Comparison of ENCODE assay signal across 20 cellular contexts in the genomic region with DNA sequence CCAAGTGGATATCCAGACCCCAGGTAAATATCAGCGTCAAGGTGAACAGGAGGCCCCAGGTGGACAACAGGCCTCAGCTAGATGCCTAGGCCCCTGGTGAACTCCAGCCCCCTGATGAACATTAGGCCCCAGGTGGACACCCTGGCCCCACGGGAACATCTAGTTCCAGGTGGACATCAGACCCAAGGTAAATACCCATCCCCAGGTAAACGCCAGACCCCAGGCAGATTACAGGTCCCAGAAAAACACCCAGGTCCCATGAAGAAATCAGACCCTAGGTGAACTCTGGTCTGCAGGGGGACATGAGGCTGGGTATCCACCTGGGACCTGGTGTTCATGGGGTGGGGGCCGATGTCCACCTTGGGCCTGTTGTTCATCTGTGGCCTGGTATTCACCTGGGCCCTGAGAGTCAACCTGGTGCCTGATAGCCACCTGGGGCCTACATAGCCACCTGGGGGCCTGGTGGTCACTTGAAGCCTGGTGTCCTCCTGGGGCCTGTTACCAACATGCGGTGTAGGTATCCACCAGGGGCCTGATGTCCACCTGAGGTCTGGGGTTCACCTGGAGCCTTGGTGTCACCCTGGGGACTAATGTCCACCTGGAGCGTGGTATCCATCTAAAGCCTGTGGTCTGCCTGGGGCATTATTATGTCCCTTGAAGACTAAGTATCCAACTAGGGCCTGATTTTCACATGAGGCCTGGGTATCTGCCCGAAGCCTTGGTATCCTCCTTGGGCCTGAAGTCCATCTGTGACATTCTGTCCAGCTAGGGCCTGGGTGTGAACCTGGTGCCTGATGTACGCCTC. TPM values are rescaled to one million over a fixed set of nuclear protein-coding genes. Genes with fewer than 3 reads are reported as not detected.
DNase-seq lines count a peak whose midpoint lies in the region; ATAC-seq, FAIRE-seq and TF ChIP-seq lines count a peak whose summit lies in the region.
"Had no signal": no experiment of that assay in that cellular context is flagged by ENCODE, and none has a peak within 500 bp of the region (broad histone marks: within the 10 kb centered on the region; RNA-seq: fewer than 3 reads in every experiment).

No MANE protein-coding gene starts in this region.

- H3K36me3 Mint-ChIP-seq in endodermal cell (ENCODE audit: low read depth), result no peaks in the 10 kb centered on the region
- peaks cover 5% of the 10 kb centered on the region for H3K36me3 Mint-ChIP-seq in effector memory CD8-positive, alpha-beta T cell (ENCODE audit: insufficient read depth)
- H3K36me3 Mint-ChIP-seq in activated CD8-positive, alpha-beta T cell treated with anti-CD3 and anti-CD28 coated beads for 36 hours (ENCODE audit: low read depth), result no peaks in the 10 kb centered on the region
- H3K36me3 Mint-ChIP-seq: CD4-positive, alpha-beta memory T cell had no signal

- H4K20me1 ChIP-seq in K562 (replicated peaks; ENCODE audit: control insufficient read depth, insufficient read depth, low read length), result no peaks in the 10 kb centered on the region

- H3K9me3 Mint-ChIP-seq in endodermal cell, result no peaks in the 10 kb centered on the region
- no peaks in the 10 kb centered on the region for H3K9me3 Mint-ChIP-seq in effector memory CD8-positive, alpha-beta T cell
- H3K9me3 Mint-ChIP-seq in activated CD8-positive, alpha-beta T cell treated with anti-CD3 and anti-CD28 coated beads for 36 hours, result no peaks in the 10 kb centered on the region
- H3K9me3 Mint-ChIP-seq: CD4-positive, alpha-beta memory T cell had no signal

- H3K27me3 ChIP-seq in K562 (ENCODE audit: control insufficient read depth in 2 of 2, insufficient read depth in 2 of 2, low read length in 2 of 2) (peaks cover 6 to 8% of the 10 kb centered on the region in 2 experiments; a peak in 2 of 5 replicates), endodermal cell (ENCODE audit: control insufficient read depth, insufficient read depth, low read length, poor library complexity, severe bottlenecking) (peaks cover 13% of the 10 kb centered on the region), neuronal stem cell (ENCODE audit: control insufficient read depth in 3 of 3, insufficient read depth in 3 of 3, low read depth in 1 of 3, low read length in 3 of 3) (peaks cover 0 to 4% (median 0%) of the 10 kb centered on the region in 3 experiments), trophoblast cell (ENCODE audit: insufficient read depth, low read length) (no peaks in the 10 kb centered on the region)

- H3K27me3 Mint-ChIP-seq in endodermal cell (ENCODE audit: insufficient read depth), result peaks cover 4% of the 10 kb centered on the region
- peaks cover 0 to 5% of the 10 kb centered on the region in 2 donors for H3K27me3 Mint-ChIP-seq in effector memory CD8-positive, alpha-beta T cell
- no peaks in the 10 kb centered on the region for H3K27me3 Mint-ChIP-seq in activated CD8-positive, alpha-beta T cell treated with anti-CD3 and anti-CD28 coated beads for 36 hours

- H3K9ac ChIP-seq in K562 (ENCODE audit: insufficient read depth in 1 of 2, low read depth in 2 of 2, low read length in 2 of 2) (peak overlapping the region in 1 of 2 experiments; percentile 2; a peak in 1 of 4 replicates), endodermal cell (ENCODE audit: extremely low read depth, low read length, poor library complexity, severe bottlenecking) (no peak overlapping the region), neuronal stem cell (ENCODE audit: low read depth, low read length, poor library complexity) (peak overlapping the region; percentile 0), trophoblast cell (ENCODE audit: low read length) (no peak overlapping the region)

- in situ Hi-C loops in K562 (cut with MboI), result no loop called here

- no peak overlapping the region for H2BK5ac ChIP-seq in neuronal stem cell (ENCODE audit: low read length)
- no peak overlapping the region for H2BK5ac ChIP-seq in trophoblast cell (ENCODE audit: low read depth, low read length, poor library complexity)

- H3K9me3 ChIP-seq in K562 (replicated peaks; ENCODE audit: control insufficient read depth, insufficient read depth, low read depth, low read length) (no peaks in the 10 kb centered on the region), endodermal cell (ENCODE audit: control insufficient read depth, low read length) (no peaks in the 10 kb centered on the region), neuronal stem cell (replicated peaks in 1 of 2; ENCODE audit: control insufficient read depth in 2 of 2, insufficient read depth in 1 of 2, low read depth in 1 of 2, low read length in 2 of 2) (no peaks in the 10 kb centered on the region), trophoblast cell (ENCODE audit: insufficient read depth, low read depth, low read length) (peaks cover 2% of the 10 kb centered on the region)
- H3K9me3 ChIP-seq: HAP-1 had no signal

- H3K23ac ChIP-seq in neuronal stem cell (ENCODE audit: low read depth, low read length, poor library complexity), result no peak overlapping the region
- H3K23ac ChIP-seq in trophoblast cell (ENCODE audit: low read length), result no peak overlapping the region

- ATAC-seq in K562 (no peak), GM19023 (IDR thresholded peaks at IDR 0.05; ENCODE audit: unreplicated experiment) (no peak)
- no peak for ATAC-seq in effector memory CD8-positive, alpha-beta T cell (replicated peaks)
- no peak for ATAC-seq in activated CD8-positive, alpha-beta T cell treated with anti-CD3 and anti-CD28 coated beads for 36 hours

- DNase-seq in K562 (ENCODE audit: extremely low read depth in 1 of 4, low spot score in 3 of 4) (no peak), endodermal cell (peak; percentile 15), neuronal stem cell (ENCODE audit: low spot score) (no peak), trophoblast cell (no peak)
- DNase-seq in effector memory CD8-positive, alpha-beta T cell, result no peak
- DNase-seq in activated CD8-positive, alpha-beta T cell treated with anti-CD3 and anti-CD28 coated beads for 36 hours, result no peak
- no peak for DNase-seq in stimulated activated CD4-positive, alpha-beta T cell treated with anti-CD3 and anti-CD28 coated beads, Interleukin-2, amount 100 ng/mL, for 24 hours
- DNase-seq: C1 segment of cervical spinal cord; Calu3; CD4-positive, alpha-beta memory T cell; COR-L47; DMS53; DMS79 treated with DMSO at 0.1 percent for 48 hours; GF-D8; GOT3 had no signal

- POLR2A ChIA-PET in K562 (lab: Yijun Ruan, JAX), result interaction anchor here (0.6 to 0.7 kb wide), 2 partner anchors 10 to 20 kb away, joined by 3 to 4 read pairs; no protein-coding TSS in a partner anchor
- POLR2A ChIA-PET in activated CD8-positive, alpha-beta T cell treated with anti-CD3 and anti-CD28 coated beads for 36 hours (lab: Charles Lee), result no interaction called here

- H3K18ac ChIP-seq in neuronal stem cell (ENCODE audit: low read length) (no peak overlapping the region), trophoblast cell (ENCODE audit: low read length) (no peak overlapping the region)

- H3K9me1 ChIP-seq in K562 (ENCODE audit: control insufficient read depth, insufficient read depth, low read length), result peaks cover 5% of the 10 kb centered on the region

- no peak for TF ChIP-seq EP300 in K562 (IDR thresholded peaks at IDR 0.05; ENCODE audit: low read length)

- intact Hi-C loops in K562 (cut with micrococcal nuclease), result no loop called here
- intact Hi-C loops in activated CD8-positive, alpha-beta T cell treated with anti-CD3 and anti-CD28 coated beads for 36 hours (cut with micrococcal nuclease), result no loop called here

- TF ChIP-seq POLR2A in K562 (conservative IDR thresholded peaks at IDR 0.05), result no peak

- H2BK12ac ChIP-seq in neuronal stem cell (ENCODE audit: low read length) (no peak overlapping the region), trophoblast cell (ENCODE audit: low read length) (no peak overlapping the region)

- H3K4ac ChIP-seq in neuronal stem cell (ENCODE audit: low read length) (no peak overlapping the region), trophoblast cell (ENCODE audit: low read depth, low read length) (no peak overlapping the region)

- H4K8ac ChIP-seq in neuronal stem cell (ENCODE audit: low read depth, low read length) (no peak overlapping the region), trophoblast cell (ENCODE audit: low read depth, low read length) (no peak overlapping the region)

- H3K4me3 Mint-ChIP-seq in endodermal cell, result no peak overlapping the region
- H3K4me3 Mint-ChIP-seq in effector memory CD8-positive, alpha-beta T cell, result no peak overlapping the region
- no peak overlapping the region for H3K4me3 Mint-ChIP-seq in activated CD8-positive, alpha-beta T cell treated with anti-CD3 and anti-CD28 coated beads for 36 hours
- H3K4me3 Mint-ChIP-seq: CD4-positive, alpha-beta memory T cell had no signal

- H3K4me3 ChIP-seq in K562 (no peak overlapping the region), endodermal cell (ENCODE audit: low read length) (no peak overlapping the region), neuronal stem cell (ENCODE audit: low read length in 2 of 2) (no peak overlapping the region), trophoblast cell (ENCODE audit: low read depth, low read length) (peak overlapping the region; percentile 30)
- H3K4me3 ChIP-seq: HAP-1 had no signal

- TF ChIP-seq CTCF in K562 (IDR thresholded peaks at IDR 0.05 in 2 of 3, conservative IDR thresholded peaks at IDR 0.05 in 1 of 3; ENCODE audit: insufficient read depth in 2 of 3, low read depth in 1 of 3, low read length in 3 of 3) (no peak), endodermal cell (conservative IDR thresholded peaks at IDR 0.05) (no peak)
- TF ChIP-seq CTCF in activated CD8-positive, alpha-beta T cell treated with anti-CD3 and anti-CD28 coated beads for 36 hours (IDR thresholded peaks at IDR 0.05), result no peak

- H2AFZ ChIP-seq in K562 (ENCODE audit: low read depth, low read length) (no peak overlapping the region), neuronal stem cell (ENCODE audit: low read length) (no peak overlapping the region), trophoblast cell (ENCODE audit: insufficient read depth, low read length, poor library complexity) (no peak overlapping the region)

- FAIRE-seq in K562 (lab: Jason Lieb, UNC), result no peak
- FAIRE-seq: GM12891, GM18507, H54 had no signal

- CTCF ChIA-PET in K562 (lab: Yijun Ruan, JAX; ENCODE audit: low intra/inter-chr PET ratio), result no interaction called here
- CTCF ChIA-PET in activated CD8-positive, alpha-beta T cell treated with anti-CD3 and anti-CD28 coated beads for 36 hours (lab: Charles Lee), result no interaction called here

- H3K79me1 ChIP-seq in neuronal stem cell (ENCODE audit: low read depth, low read length) (no peaks in the 10 kb centered on the region), trophoblast cell (ENCODE audit: low read length) (no peaks in the 10 kb centered on the region)

- H4K91ac ChIP-seq in neuronal stem cell (ENCODE audit: low read depth, low read length, poor library complexity), result no peak overlapping the region
- no peak overlapping the region for H4K91ac ChIP-seq in trophoblast cell (ENCODE audit: low read depth, low read length)

- H3K4me1 ChIP-seq in K562 (replicated peaks in 1 of 2; ENCODE audit: control insufficient read depth in 2 of 2, insufficient read depth in 2 of 2, low read length in 2 of 2) (peaks cover 0 to 11% of the 10 kb centered on the region in 2 experiments; a peak in 2 of 5 replicates), endodermal cell (ENCODE audit: control insufficient read depth, insufficient read depth, low read length) (no peaks in the 10 kb centered on the region), neuronal stem cell (ENCODE audit: control insufficient read depth in 2 of 2, insufficient read depth in 1 of 2, low read depth in 1 of 2, low read length in 2 of 2) (no peaks in the 10 kb centered on the region), trophoblast cell (ENCODE audit: control insufficient read depth in 1 of 2, insufficient read depth in 2 of 2, low read length in 2 of 2) (no peaks in the 10 kb centered on the region)

- H3K27ac Mint-ChIP-seq in endodermal cell, result no peak overlapping the region
- H3K27ac Mint-ChIP-seq in effector memory CD8-positive, alpha-beta T cell, result no peak overlapping the region
- H3K27ac Mint-ChIP-seq in activated CD8-positive, alpha-beta T cell treated with anti-CD3 and anti-CD28 coated beads for 36 hours, result no peak overlapping the region
- H3K27ac Mint-ChIP-seq: CD4-positive, alpha-beta memory T cell had no signal

- H3K79me2 ChIP-seq in K562 (ENCODE audit: control insufficient read depth, insufficient read depth, low read length) (no peaks in the 10 kb centered on the region), trophoblast cell (ENCODE audit: control insufficient read depth, insufficient read depth, low read length, poor library complexity) (no peaks in the 10 kb centered on the region)

- 52% methylated on average over 8 of the region's 8 CpGs for WGBS in K562 (ENCODE audit: insufficient coverage, low coverage, missing lambda C conversion rate)
- 92 to 100% methylated on average over 5 to 8 of the region's 8 CpGs for WGBS in endodermal cell (ENCODE audit: insufficient coverage in 1 of 2, insufficient read length in 1 of 2), 2 experiments
- WGBS in neuronal stem cell (ENCODE audit: extremely low coverage in 2 of 2, insufficient read length in 2 of 2, insufficient replicate concordance in 1 of 2), 2 donors, result no CpG with 5 or more reads among the region's 8 CpGs
- WGBS in trophoblast cell (ENCODE audit: extremely low coverage, insufficient coverage, insufficient read length), result no CpG with 5 or more reads among the region's 8 CpGs

- H3K27ac ChIP-seq in K562 (ENCODE audit: extremely low read depth, low read depth, low read length) (no peak overlapping the region), endodermal cell (ENCODE audit: low read depth, low read length) (no peak overlapping the region), neuronal stem cell (replicated peaks; ENCODE audit: low read length) (no peak overlapping the region), trophoblast cell (ENCODE audit: low read depth, low read length) (no peak overlapping the region)

- H3K36me3 ChIP-seq in K562 (ENCODE audit: control insufficient read depth, insufficient read depth, low read length), result no peaks in the 10 kb centered on the region
- no peaks in the 10 kb centered on the region for H3K36me3 ChIP-seq in endodermal cell (ENCODE audit: control insufficient read depth, insufficient read depth, low read length)
- no peaks in the 10 kb centered on the region for H3K36me3 ChIP-seq in neuronal stem cell (replicated peaks in 1 of 2; ENCODE audit: control insufficient read depth in 2 of 2, insufficient read depth in 2 of 2, low read length in 2 of 2)
- H3K36me3 ChIP-seq in trophoblast cell (ENCODE audit: control insufficient read depth in 1 of 2, insufficient read depth in 2 of 2, low read length in 2 of 2), result no peaks in the 10 kb centered on the region
- H3K36me3 ChIP-seq: HAP-1 had no signal

- BruUV-seq in K562 (replicated peaks; lab: Mats Ljungman, UMichigan), result no TSS peak

- no peak overlapping the region for H2BK15ac ChIP-seq in neuronal stem cell (ENCODE audit: low read length)

- no peak overlapping the region for H3K4me2 ChIP-seq in K562 (ENCODE audit: insufficient read depth, low read length)
- no peak overlapping the region for H3K4me2 ChIP-seq in neuronal stem cell (ENCODE audit: insufficient read depth, low read length, poor library complexity, severe bottlenecking)
- H3K4me2 ChIP-seq in trophoblast cell (ENCODE audit: low read length), result no peak overlapping the region

- H3K4me1 Mint-ChIP-seq in endodermal cell, result no peaks in the 10 kb centered on the region
- H3K4me1 Mint-ChIP-seq in effector memory CD8-positive, alpha-beta T cell (ENCODE audit: low read depth in 2 of 2), result no peaks in the 10 kb centered on the region
- H3K4me1 Mint-ChIP-seq in activated CD8-positive, alpha-beta T cell treated with anti-CD3 and anti-CD28 coated beads for 36 hours (ENCODE audit: low read depth), result no peaks in the 10 kb centered on the region
- H3K4me1 Mint-ChIP-seq: CD4-positive, alpha-beta memory T cell had no signal

- no peak overlapping the region for H2AK5ac ChIP-seq in neuronal stem cell (ENCODE audit: low read depth, low read length)
- H2AK5ac ChIP-seq in trophoblast cell (ENCODE audit: low read length), result no peak overlapping the region

- H4K12ac ChIP-seq in trophoblast cell (ENCODE audit: low read depth, low read length), result no peak overlapping the region

- TF ChIP-seq RAD21 in K562 (CRISPR knock-in tag; conservative IDR thresholded peaks at IDR 0.05 in 1 of 2, IDR thresholded peaks at IDR 0.05 in 1 of 2), result no peak

- no peak overlapping the region for H3K14ac ChIP-seq in neuronal stem cell (ENCODE audit: low read length)
- H3K14ac ChIP-seq in trophoblast cell (ENCODE audit: low read length), result no peak overlapping the region

- H2BK120ac ChIP-seq in neuronal stem cell (ENCODE audit: low read depth, low read length) (no peak overlapping the region), trophoblast cell (ENCODE audit: insufficient read depth, low read length, poor library complexity) (no peak overlapping the region)

RNA-seq across cellular contexts. Expression of gene SEPTIN5, which starts 56.8 kb away (rescaled TPM):
- total RNA-seq in K562 (2011; cell fraction: chromatin; rRNA removed; ENCODE audit: low replicate concordance), result 625 and 1,610 TPM in 2 replicates
- total RNA-seq in K562 (2011; cell fraction: nucleolus; rRNA removed), result 538 and 650 TPM in 2 replicates
- 407 and 495 TPM in 2 replicates for total RNA-seq in K562 (2011; cell fraction: nucleoplasm; rRNA removed)
- total RNA-seq in K562 (2014; rRNA removed) (116 and 125 TPM in 2 replicates), K562 (2014; rRNA removed; fragmentation: Illumina TruSeq; extraction: Trizol) (92.5 and 94.6 TPM in 2 replicates), K562 (2015; rRNA removed; fragmentation: Illumina TruSeq; extraction: Trizol) (28.1 and 34.9 TPM in 2 replicates), K562 (2021) (177 and 195 TPM in 2 replicates), endodermal cell (10 to 100 TPM in 1 of 2 donors, 1 to 10 TPM in 1; 9.8 to 20.0 TPM)
- polyA plus RNA-seq in K562 (2011; rRNA removed) (119 and 238 TPM in 2 replicates), K562 (2014; fragmentation: Illumina TruSeq; extraction: Trizol) (135 and 164 TPM in 2 replicates), K562 (2014; fragmentation: Nextera tagmentation; extraction: Ambion mirVana) (1 to 10 TPM in 1 of 2 experiments, under 1 TPM in 1; 0.03 to 1.9 TPM), K562 (2014; rRNA removed) (129 and 135 TPM in 2 replicates)
- polyA plus RNA-seq in K562 (2011; cell fraction: cytosol; rRNA removed), result 143 and 156 TPM in 2 replicates
- polyA plus RNA-seq in K562 (2011; cell fraction: nucleus; rRNA removed), result 671 and 957 TPM in 2 replicates
- 122 and 123 TPM in 2 replicates for polyA plus RNA-seq in K562 (2012)
- 306 and 458 TPM in 2 replicates for polyA minus RNA-seq in K562 (2011; rRNA and poly(A)+ RNA removed)
- polyA minus RNA-seq in K562 (2011; cell fraction: cytosol; rRNA and poly(A)+ RNA removed), result 83.2 and 205 TPM in 2 replicates
- 284 and 666 TPM in 2 replicates for polyA minus RNA-seq in K562 (2011; cell fraction: nucleus; rRNA and poly(A)+ RNA removed)
- 45.2 TPM for polyA plus RNA-seq in endodermal cell (2013, experiment 1 of 2)
- polyA plus RNA-seq in endodermal cell (2013, experiment 2 of 2), result 45.0 TPM
- polyA plus RNA-seq in neuronal stem cell (2013, experiment 1 of 2), result 23.1 TPM
- polyA plus RNA-seq in neuronal stem cell (2013, experiment 2 of 2), result 21.3 TPM
- polyA plus RNA-seq in trophoblast cell (2013), result 1.5 TPM in 2 replicates
- total RNA-seq in activated CD8-positive, alpha-beta T cell treated with anti-CD3 and anti-CD28 coated beads for 36 hours, result 1 to 10 TPM; 1.3 to 1.5 TPM
- total RNA-seq: CD4-positive, alpha-beta memory T cell had no signal
- polyA plus RNA-seq: CD4-positive, alpha-beta memory T cell had no signal

Comparison
In these comparisons a context has a peak if more than half of its experiments do, and no peak if none do; other contexts are left out.
1. RNA of gene SEPTIN5, which starts 56.8 kb away (total RNA-seq): 28.1 to 1,610 TPM in K562 and 9.8 to 20.0 TPM in endodermal cell; 1.3 to 1.5 TPM in activated CD8-positive, alpha-beta T cell treated with anti-CD3 and anti-CD28 coated beads for 36 hours; every median in the first group is over 4 times any median in the second.